Comparison of ENCODE assay signal across 22 cellular contexts in the genomic region with DNA sequence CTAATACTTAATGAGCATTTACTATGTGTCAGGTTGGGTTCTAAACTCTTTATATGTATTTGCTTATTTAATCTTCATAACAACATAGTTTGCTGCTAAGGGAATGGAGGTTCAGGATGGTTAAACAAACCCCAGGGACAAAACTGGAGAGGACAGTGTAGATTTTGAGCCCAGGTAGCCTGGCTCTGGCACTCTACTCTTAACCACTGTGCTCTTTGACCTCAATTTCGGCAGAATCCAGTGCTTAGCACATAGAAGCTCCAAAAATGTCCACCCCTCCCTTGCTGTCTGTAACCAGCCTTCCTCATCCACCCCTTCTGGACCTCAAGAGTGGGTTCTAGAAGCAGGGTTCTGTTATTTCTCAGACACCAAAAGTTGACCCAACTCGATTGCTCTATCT.
DNase-seq lines count a peak whose midpoint lies in the region; ATAC-seq and TF ChIP-seq lines count a peak whose summit lies in the region.
"Had no signal": no experiment of that assay in that cellular context is flagged by ENCODE, and none has a peak within 500 bp of the region (broad histone marks: within the 10 kb centered on the region; RNA-seq: fewer than 3 reads in every experiment).

No MANE protein-coding gene starts in this region.

- H3K4me3 Mint-ChIP-seq in CD4-positive, CD25-positive, alpha-beta regulatory T cell = peak overlapping the region in 2 of 4 donors; percentile 7 to 48
- no peak overlapping the region for H3K4me3 Mint-ChIP-seq in CD4-positive, alpha-beta T cell

- no peak for ATAC-seq in CD4-positive, CD25-positive, alpha-beta regulatory T cell (ENCODE audit: low read depth in 2 of 2)
- ATAC-seq in CD4-positive, alpha-beta T cell (ENCODE audit: poor library complexity) = no peak
- peak; percentile 82 for ATAC-seq in left lobe of liver
- ATAC-seq in heart right ventricle = no peak
- ATAC-seq in GM19463 (IDR thresholded peaks at IDR 0.05; ENCODE audit: unreplicated experiment) = no peak
- ATAC-seq: HCT116, Right ventricle myocardium inferior had no signal

- H3K4me1 Mint-ChIP-seq in CD4-positive, CD25-positive, alpha-beta regulatory T cell = peaks cover 12 to 34% (median 22%) of the 10 kb centered on the region in 4 donors
- H3K4me1 Mint-ChIP-seq in CD4-positive, alpha-beta T cell (ENCODE audit: low read depth) = peaks cover 38% of the 10 kb centered on the region

- H3K36me3 Mint-ChIP-seq in CD4-positive, CD25-positive, alpha-beta regulatory T cell = no peaks in the 10 kb centered on the region
- no peaks in the 10 kb centered on the region for H3K36me3 Mint-ChIP-seq in CD4-positive, alpha-beta T cell (ENCODE audit: low read depth)
- H3K36me3 Mint-ChIP-seq: CD14-positive monocyte had no signal

- H3K27ac Mint-ChIP-seq in CD4-positive, CD25-positive, alpha-beta regulatory T cell = peak overlapping the region; percentile 70 to 95 (median 73)
- H3K27ac Mint-ChIP-seq in CD4-positive, alpha-beta T cell = peak overlapping the region; percentile 57

- H3K36me3 ChIP-seq in CD4-positive, CD25-positive, alpha-beta regulatory T cell (ENCODE audit: control insufficient read depth, insufficient read depth, low read length) = no peaks in the 10 kb centered on the region
- H3K36me3 ChIP-seq in WERI-Rb-1 (peaks cover 21% of the 10 kb centered on the region), heart right ventricle (no peaks in the 10 kb centered on the region), spleen (no peaks in the 10 kb centered on the region)
- H3K36me3 ChIP-seq: BE2C, SJCRH30 had no signal

- peak overlapping the region; percentile 34 for H3K4me3 ChIP-seq in CD4-positive, CD25-positive, alpha-beta regulatory T cell (ENCODE audit: low read depth, low read length)
- no peak overlapping the region for H3K4me3 ChIP-seq in WERI-Rb-1 (ENCODE audit: low read depth, low read length)
- no peak overlapping the region for H3K4me3 ChIP-seq in heart right ventricle
- H3K4me3 ChIP-seq in spleen = no peak overlapping the region
- H3K4me3 ChIP-seq: PC-9, SJCRH30 had no signal

- peaks cover 23% of the 10 kb centered on the region for H3K4me1 ChIP-seq in CD4-positive, CD25-positive, alpha-beta regulatory T cell (ENCODE audit: control insufficient read depth, insufficient read depth, low read length, poor library complexity, severe bottlenecking)
- peaks cover 0 to 15% (median 5%) of the 10 kb centered on the region in 9 donors for H3K4me1 ChIP-seq in heart right ventricle
- H3K4me1 ChIP-seq in spleen = peaks cover 3 to 12% (median 9%) of the 10 kb centered on the region in 6 donors
- H3K4me1 ChIP-seq: BE2C, SJCRH30 had no signal

- CTCF ChIA-PET in CD4-positive, alpha-beta T cell (lab: Charles Lee) = no interaction called here

- H3K9me3 Mint-ChIP-seq in CD4-positive, CD25-positive, alpha-beta regulatory T cell = peaks cover 0 to 1% (median 0%) of the 10 kb centered on the region in 7 donors
- H3K9me3 Mint-ChIP-seq in CD4-positive, alpha-beta T cell = no peaks in the 10 kb centered on the region
- H3K9me3 Mint-ChIP-seq: CD14-positive monocyte had no signal

- H3K27me3 Mint-ChIP-seq in CD4-positive, CD25-positive, alpha-beta regulatory T cell = peaks cover 5% of the 10 kb centered on the region
- H3K27me3 Mint-ChIP-seq in CD4-positive, alpha-beta T cell = peaks cover 18% of the 10 kb centered on the region

- POLR2A ChIA-PET in CD4-positive, alpha-beta T cell (lab: Charles Lee) = no interaction called here

- TF ChIP-seq CTCF in CD4-positive, alpha-beta T cell (IDR thresholded peaks at IDR 0.05) = no peak
- no peak for TF ChIP-seq CTCF in WERI-Rb-1 (IDR thresholded peaks at IDR 0.05; ENCODE audit: low read depth, low read length)
- TF ChIP-seq CTCF in heart right ventricle (IDR thresholded peaks at IDR 0.05) = no peak
- no peak for TF ChIP-seq CTCF in spleen (IDR thresholded peaks at IDR 0.05 in 8 of 11, conservative IDR thresholded peaks at IDR 0.05 in 3 of 11)

- no peak for DNase-seq in CD4-positive, CD25-positive, alpha-beta regulatory T cell
- no peak for DNase-seq in CD4-positive, alpha-beta T cell
- DNase-seq in WERI-Rb-1 (no peak), left lobe of liver (ENCODE audit: low spot score) (no peak), heart right ventricle (no peak), spleen (no peak), NCI-H1105 treated with DMSO at 0.1 percent for 48 hours (lab: John Stamatoyannopoulos, UW) (no peak)
- DNase-seq: BE2C, COR-L47, DMS53, NCI-H1048, NCI-H1417 treated with DMSO at 0.1 percent for 48 hours, NCI-H1694 treated with DMSO at 0.1 percent for 48 hours, NCI-H2081, NCI-H526 treated with DMSO at 0.1 percent for 48 hours, PC-9, SJCRH30 had no signal

- WGBS in heart right ventricle, 2 donors = 79 to 83% methylated on average over 2 of the region's 2 CpGs
- 55 to 77% (median 64%) methylated on average over 2 of the region's 2 CpGs for WGBS in spleen, 5 donors

- H3K27me3 ChIP-seq in CD4-positive, CD25-positive, alpha-beta regulatory T cell (ENCODE audit: control insufficient read depth, insufficient read depth, low read length) = no peaks in the 10 kb centered on the region
- H3K27me3 ChIP-seq in CD4-positive, alpha-beta T cell (ENCODE audit: control insufficient read depth, insufficient read depth, low read length) = no peaks in the 10 kb centered on the region
- H3K27me3 ChIP-seq in WERI-Rb-1 (ENCODE audit: insufficient read depth, low read depth, severe bottlenecking) (no peaks in the 10 kb centered on the region), heart right ventricle (peaks cover 0 to 44% (median 14%) of the 10 kb centered on the region in 7 donors), spleen (replicated peaks in 1 of 7) (peaks cover 0 to 46% (median 13%) of the 10 kb centered on the region in 7 donors)
- H3K27me3 ChIP-seq: BE2C had no signal

- H3K27ac ChIP-seq in CD4-positive, CD25-positive, alpha-beta regulatory T cell (ENCODE audit: insufficient read depth, low read length, poor library complexity, severe bottlenecking) = peak overlapping the region; percentile 54
- no peak overlapping the region for H3K27ac ChIP-seq in CD4-positive, alpha-beta T cell (ENCODE audit: low read depth, low read length)
- H3K27ac ChIP-seq in WERI-Rb-1 = peak overlapping the region; percentile 88
- no peak overlapping the region for H3K27ac ChIP-seq in heart right ventricle
- no peak overlapping the region for H3K27ac ChIP-seq in spleen
- H3K27ac ChIP-seq: KMS-11, PC-9, SJCRH30 had no signal

- intact Hi-C loops in CD4-positive, alpha-beta T cell (cut with DNase I, micrococcal nuclease) = no loop called here
- intact Hi-C loops in heart right ventricle (cut with DNase I) (loop anchor here in 9 of 10 donors (5.0 to 10.0 kb wide), 6 partner anchors 278 to 401 kb away; partner anchors contain the start of gene CHST1 (in 1 of the 9)), spleen (cut with DNase I; ENCODE audit: low total_unique reads) (no loop called here)

- no peaks in the 10 kb centered on the region for H3K9me3 ChIP-seq in CD4-positive, CD25-positive, alpha-beta regulatory T cell (ENCODE audit: control insufficient read depth in 2 of 2, low read length in 2 of 2)
- no peaks in the 10 kb centered on the region for H3K9me3 ChIP-seq in CD4-positive, alpha-beta T cell (ENCODE audit: control insufficient read depth, low read length)
- no peaks in the 10 kb centered on the region for H3K9me3 ChIP-seq in WERI-Rb-1 (ENCODE audit: severe bottlenecking)
- no peaks in the 10 kb centered on the region for H3K9me3 ChIP-seq in heart right ventricle
- H3K9me3 ChIP-seq in spleen = no peaks in the 10 kb centered on the region
- H3K9me3 ChIP-seq: BE2C, SJCRH30 had no signal

- TF ChIP-seq POLR2A in spleen (IDR thresholded peaks at IDR 0.05) = no peak

Comparison
In these comparisons a context has a peak if more than half of its experiments do, and no peak if none do; other contexts are left out.
1. H3K27ac ChIP-seq: peak in CD4-positive, CD25-positive, alpha-beta regulatory T cell (single experiment) and WERI-Rb-1 (single experiment); none in CD4-positive, alpha-beta T cell (single experiment), heart right ventricle (0 of 10) and spleen (0 of 8).
2. intact Hi-C loops: an anchor here in heart right ventricle (5.0 to 10.0 kb wide); none called in CD4-positive, alpha-beta T cell and spleen.